2 cellular contexts compared by ENCODE assay signal in the genomic region with DNA sequence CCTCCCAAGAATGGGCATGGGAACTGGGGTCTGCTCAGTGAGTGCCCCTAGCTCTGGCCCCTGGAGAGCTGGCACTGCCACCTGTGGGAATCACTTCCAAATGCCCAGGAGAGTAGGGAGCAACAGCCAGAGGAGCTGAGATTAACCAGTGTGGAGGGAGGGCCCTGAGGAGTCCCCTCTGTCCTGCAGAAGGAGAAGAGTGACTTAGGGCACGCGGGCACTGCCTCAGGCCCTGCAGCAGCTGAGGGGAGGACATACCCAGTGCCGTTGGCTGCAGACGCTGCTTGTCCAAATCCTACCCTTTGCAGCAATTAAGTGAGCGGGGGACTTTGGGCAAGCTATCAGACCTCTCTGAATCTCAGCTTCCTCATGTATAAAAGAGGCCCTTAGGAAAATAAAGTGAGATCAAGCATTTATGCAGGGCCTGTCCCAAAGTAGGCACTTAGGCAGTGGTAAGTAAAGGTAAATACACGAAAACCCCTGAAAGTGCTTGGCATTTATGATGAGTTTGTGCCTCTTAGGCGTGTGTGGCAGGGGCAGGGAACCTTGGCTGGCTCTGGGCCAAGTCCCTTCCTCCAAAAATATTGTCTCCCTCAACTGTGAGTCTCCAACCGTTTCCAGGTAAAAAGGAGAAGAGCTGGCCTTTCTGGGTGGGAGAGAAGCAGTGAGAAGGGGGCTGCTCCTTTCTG.
TF ChIP-seq lines count a peak whose summit lies in the region.

No MANE protein-coding gene starts in this region.

TF ChIP-seq in HCT116, 20 proteins besides CTCF, POLR2A, EP300 and RAD21 (continued from another document):
- no peak for TF ChIP-seq SIN3A (IDR thresholded peaks at IDR 0.05; ENCODE audit: low read depth)
- no peak for TF ChIP-seq SRF (IDR thresholded peaks at IDR 0.05; ENCODE audit: low read depth)
- TF ChIP-seq ZFX (IDR thresholded peaks at IDR 0.05): no peak
- TF ChIP-seq EGR1 (IDR thresholded peaks at IDR 0.05; ENCODE audit: low read depth): no peak
- TF ChIP-seq FOSL1 (IDR thresholded peaks at IDR 0.05; ENCODE audit: low read depth): no peak
- TF ChIP-seq EZH2 (IDR thresholded peaks at IDR 0.05): no peak
- no peak for TF ChIP-seq ATF3 (IDR thresholded peaks at IDR 0.05)
- no peak for TF ChIP-seq CEBPB (IDR thresholded peaks at IDR 0.05; ENCODE audit: low read depth)
- TF ChIP-seq REST (IDR thresholded peaks at IDR 0.05; ENCODE audit: low read depth): no peak
- no peak for TF ChIP-seq ELF1 (IDR thresholded peaks at IDR 0.05; ENCODE audit: borderline replicate concordance, low read depth)
- no peak for TF ChIP-seq JUND (IDR thresholded peaks at IDR 0.05)
- TF ChIP-seq, protein P1, sequence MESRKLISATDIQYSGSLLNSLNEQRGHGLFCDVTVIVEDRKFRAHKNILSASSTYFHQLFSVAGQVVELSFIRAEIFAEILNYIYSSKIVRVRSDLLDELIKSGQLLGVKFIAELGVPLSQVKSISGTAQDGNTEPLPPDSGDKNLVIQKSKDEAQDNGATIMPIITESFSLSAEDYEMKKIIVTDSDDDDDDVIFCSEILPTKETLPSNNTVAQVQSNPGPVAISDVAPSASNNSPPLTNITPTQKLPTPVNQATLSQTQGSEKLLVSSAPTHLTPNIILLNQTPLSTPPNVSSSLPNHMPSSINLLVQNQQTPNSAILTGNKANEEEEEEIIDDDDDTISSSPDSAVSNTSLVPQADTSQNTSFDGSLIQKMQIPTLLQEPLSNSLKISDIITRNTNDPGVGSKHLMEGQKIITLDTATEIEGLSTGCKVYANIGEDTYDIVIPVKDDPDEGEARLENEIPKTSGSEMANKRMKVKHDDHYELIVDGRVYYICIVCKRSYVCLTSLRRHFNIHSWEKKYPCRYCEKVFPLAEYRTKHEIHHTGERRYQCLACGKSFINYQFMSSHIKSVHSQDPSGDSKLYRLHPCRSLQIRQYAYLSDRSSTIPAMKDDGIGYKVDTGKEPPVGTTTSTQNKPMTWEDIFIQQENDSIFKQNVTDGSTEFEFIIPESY (IDR thresholded peaks at IDR 0.05; ENCODE audit: extremely low read depth, insufficient replicate concordance, low read length): no peak
- TF ChIP-seq MAX (IDR thresholded peaks at IDR 0.05): no peak
- TF ChIP-seq POLR2AphosphoS5 (IDR thresholded peaks at IDR 0.05; ENCODE audit: low read depth, low read length): no peak
- no peak for TF ChIP-seq EZH2phosphoT487 (IDR thresholded peaks at IDR 0.05; ENCODE audit: borderline replicate concordance)

TF ChIP-seq in WTC11, 78 proteins besides CTCF, POLR2A, EP300 and RAD21:
- TF ChIP-seq, protein P2, sequence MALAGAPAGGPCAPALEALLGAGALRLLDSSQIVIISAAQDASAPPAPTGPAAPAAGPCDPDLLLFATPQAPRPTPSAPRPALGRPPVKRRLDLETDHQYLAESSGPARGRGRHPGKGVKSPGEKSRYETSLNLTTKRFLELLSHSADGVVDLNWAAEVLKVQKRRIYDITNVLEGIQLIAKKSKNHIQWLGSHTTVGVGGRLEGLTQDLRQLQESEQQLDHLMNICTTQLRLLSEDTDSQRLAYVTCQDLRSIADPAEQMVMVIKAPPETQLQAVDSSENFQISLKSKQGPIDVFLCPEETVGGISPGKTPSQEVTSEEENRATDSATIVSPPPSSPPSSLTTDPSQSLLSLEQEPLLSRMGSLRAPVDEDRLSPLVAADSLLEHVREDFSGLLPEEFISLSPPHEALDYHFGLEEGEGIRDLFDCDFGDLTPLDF (CRISPR knock-in tag; IDR thresholded peaks at IDR 0.05): no peak
- TF ChIP-seq FOXJ3 (CRISPR knock-in tag; IDR thresholded peaks at IDR 0.05; ENCODE audit: borderline replicate concordance) (no peak), FOXK1 (CRISPR knock-in tag; IDR thresholded peaks at IDR 0.05) (no peak), FOXP1 (CRISPR knock-in tag; IDR thresholded peaks at IDR 0.05; ENCODE audit: borderline replicate concordance) (no peak), TP53 (CRISPR knock-in tag; IDR thresholded peaks at IDR 0.05) (no peak), GTF2I (CRISPR knock-in tag; conservative IDR thresholded peaks at IDR 0.05) (no peak), ZNF219 (CRISPR knock-in tag; IDR thresholded peaks at IDR 0.05; ENCODE audit: borderline replicate concordance) (no peak), ELF4 (CRISPR knock-in tag; IDR thresholded peaks at IDR 0.05; ENCODE audit: low read depth) (no peak), USF2 (CRISPR knock-in tag; IDR thresholded peaks at IDR 0.05) (no peak), ESRRA (CRISPR knock-in tag; IDR thresholded peaks at IDR 0.05; ENCODE audit: borderline replicate concordance) (no peak), JAZF1 (CRISPR knock-in tag; IDR thresholded peaks at IDR 0.05) (no peak), TEAD1 (CRISPR knock-in tag; IDR thresholded peaks at IDR 0.05) (no peak), ZNF232 (CRISPR knock-in tag; IDR thresholded peaks at IDR 0.05) (no peak), ZNF263 (CRISPR knock-in tag; IDR thresholded peaks at IDR 0.05; ENCODE audit: low read depth) (no peak), GABPB1 (CRISPR knock-in tag; IDR thresholded peaks at IDR 0.05) (no peak), SOX15 (CRISPR knock-in tag; IDR thresholded peaks at IDR 0.05) (no peak), CBFB (CRISPR knock-in tag; IDR thresholded peaks at IDR 0.05; ENCODE audit: low read depth) (no peak), ATF1 (CRISPR knock-in tag; IDR thresholded peaks at IDR 0.05) (no peak)
